1 cellular context compared by ENCODE assay signal in the genomic region with DNA sequence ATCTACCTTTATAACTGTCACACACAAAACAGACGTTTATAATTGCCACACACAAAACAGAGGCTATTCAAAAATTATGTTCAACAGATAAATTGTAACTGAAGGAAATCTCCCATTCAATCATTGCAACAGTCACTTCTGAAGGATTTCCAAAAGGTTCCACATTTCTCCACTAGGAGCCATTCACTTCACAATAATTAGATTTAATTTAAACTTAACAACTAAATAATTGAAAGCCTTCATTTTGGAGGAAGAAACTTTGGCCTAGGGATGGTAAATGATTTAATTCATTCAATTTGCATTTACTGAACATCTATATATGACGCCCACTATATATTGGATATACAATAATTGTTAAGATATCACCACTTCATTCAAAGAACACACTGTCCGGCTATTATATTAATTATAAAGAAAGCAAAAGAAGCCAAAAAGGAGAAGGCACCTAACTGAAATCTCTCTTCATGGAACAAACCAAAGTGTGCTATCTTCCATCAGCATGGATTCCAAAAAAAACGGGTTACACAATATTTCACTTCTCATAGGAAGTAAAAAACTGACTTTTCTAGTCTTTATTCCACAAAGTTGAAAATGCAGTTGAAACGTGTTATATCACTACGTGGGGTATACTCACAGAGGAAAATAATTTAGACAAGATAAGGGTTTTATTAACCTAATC.
TF ChIP-seq lines count a peak whose summit lies in the region.

No MANE protein-coding gene starts in this region.

TF ChIP-seq in GM23338, 12 proteins besides CTCF, POLR2A, EP300 and RAD21:
- TF ChIP-seq, protein P1, sequence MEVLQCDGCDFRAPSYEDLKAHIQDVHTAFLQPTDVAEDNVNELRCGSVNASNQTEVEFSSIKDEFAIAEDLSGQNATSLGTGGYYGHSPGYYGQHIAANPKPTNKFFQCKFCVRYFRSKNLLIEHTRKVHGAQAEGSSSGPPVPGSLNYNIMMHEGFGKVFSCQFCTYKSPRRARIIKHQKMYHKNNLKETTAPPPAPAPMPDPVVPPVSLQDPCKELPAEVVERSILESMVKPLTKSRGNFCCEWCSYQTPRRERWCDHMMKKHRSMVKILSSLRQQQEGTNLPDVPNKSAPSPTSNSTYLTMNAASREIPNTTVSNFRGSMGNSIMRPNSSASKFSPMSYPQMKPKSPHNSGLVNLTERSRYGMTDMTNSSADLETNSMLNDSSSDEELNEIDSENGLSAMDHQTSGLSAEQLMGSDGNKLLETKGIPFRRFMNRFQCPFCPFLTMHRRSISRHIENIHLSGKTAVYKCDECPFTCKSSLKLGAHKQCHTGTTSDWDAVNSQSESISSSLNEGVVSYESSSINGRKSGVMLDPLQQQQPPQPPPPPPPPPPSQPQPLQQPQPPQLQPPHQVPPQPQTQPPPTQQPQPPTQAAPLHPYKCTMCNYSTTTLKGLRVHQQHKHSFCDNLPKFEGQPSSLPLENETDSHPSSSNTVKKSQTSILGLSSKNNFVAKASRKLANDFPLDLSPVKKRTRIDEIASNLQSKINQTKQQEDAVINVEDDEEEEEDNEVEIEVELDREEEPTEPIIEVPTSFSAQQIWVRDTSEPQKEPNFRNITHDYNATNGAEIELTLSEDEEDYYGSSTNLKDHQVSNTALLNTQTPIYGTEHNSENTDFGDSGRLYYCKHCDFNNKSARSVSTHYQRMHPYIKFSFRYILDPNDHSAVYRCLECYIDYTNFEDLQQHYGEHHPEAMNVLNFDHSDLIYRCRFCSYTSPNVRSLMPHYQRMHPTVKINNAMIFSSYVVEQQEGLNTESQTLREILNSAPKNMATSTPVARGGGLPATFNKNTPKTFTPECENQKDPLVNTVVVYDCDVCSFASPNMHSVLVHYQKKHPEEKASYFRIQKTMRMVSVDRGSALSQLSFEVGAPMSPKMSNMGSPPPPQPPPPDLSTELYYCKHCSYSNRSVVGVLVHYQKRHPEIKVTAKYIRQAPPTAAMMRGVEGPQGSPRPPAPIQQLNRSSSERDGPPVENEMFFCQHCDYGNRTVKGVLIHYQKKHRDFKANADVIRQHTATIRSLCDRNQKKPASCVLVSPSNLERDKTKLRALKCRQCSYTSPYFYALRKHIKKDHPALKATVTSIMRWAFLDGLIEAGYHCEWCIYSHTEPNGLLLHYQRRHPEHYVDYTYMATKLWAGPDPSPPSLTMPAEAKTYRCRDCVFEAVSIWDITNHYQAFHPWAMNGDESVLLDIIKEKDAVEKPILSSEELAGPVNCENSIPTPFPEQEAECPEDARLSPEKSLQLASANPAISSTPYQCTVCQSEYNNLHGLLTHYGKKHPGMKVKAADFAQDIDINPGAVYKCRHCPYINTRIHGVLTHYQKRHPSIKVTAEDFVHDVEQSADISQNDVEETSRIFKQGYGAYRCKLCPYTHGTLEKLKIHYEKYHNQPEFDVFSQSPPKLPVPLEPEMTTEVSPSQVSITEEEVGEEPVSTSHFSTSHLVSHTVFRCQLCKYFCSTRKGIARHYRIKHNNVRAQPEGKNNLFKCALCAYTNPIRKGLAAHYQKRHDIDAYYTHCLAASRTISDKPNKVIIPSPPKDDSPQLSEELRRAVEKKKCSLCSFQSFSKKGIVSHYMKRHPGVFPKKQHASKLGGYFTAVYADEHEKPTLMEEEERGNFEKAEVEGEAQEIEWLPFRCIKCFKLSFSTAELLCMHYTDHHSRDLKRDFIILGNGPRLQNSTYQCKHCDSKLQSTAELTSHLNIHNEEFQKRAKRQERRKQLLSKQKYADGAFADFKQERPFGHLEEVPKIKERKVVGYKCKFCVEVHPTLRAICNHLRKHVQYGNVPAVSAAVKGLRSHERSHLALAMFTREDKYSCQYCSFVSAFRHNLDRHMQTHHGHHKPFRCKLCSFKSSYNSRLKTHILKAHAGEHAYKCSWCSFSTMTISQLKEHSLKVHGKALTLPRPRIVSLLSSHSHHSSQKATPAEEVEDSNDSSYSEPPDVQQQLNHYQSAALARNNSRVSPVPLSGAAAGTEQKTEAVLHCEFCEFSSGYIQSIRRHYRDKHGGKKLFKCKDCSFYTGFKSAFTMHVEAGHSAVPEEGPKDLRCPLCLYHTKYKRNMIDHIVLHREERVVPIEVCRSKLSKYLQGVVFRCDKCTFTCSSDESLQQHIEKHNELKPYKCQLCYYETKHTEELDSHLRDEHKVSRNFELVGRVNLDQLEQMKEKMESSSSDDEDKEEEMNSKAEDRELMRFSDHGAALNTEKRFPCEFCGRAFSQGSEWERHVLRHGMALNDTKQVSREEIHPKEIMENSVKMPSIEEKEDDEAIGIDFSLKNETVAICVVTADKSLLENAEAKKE (CRISPR knock-in tag; IDR thresholded peaks at IDR 0.05): no peak
- TF ChIP-seq POLR2AphosphoS5 (IDR thresholded peaks at IDR 0.05; ENCODE audit: low read depth) (no peak), NANOG (IDR thresholded peaks at IDR 0.05; ENCODE audit: borderline replicate concordance) (no peak), EZH2phosphoT487 (IDR thresholded peaks at IDR 0.05; ENCODE audit: unreplicated experiment) (no peak), ZNF331 (CRISPR knock-in tag; IDR thresholded peaks at IDR 0.05; ENCODE audit: low read depth) (no peak), STAT1 (IDR thresholded peaks at IDR 0.05; ENCODE audit: unreplicated experiment) (no peak), CREB1 (CRISPR knock-in tag; IDR thresholded peaks at IDR 0.05; ENCODE audit: low read depth) (no peak), EZH2 (IDR thresholded peaks at IDR 0.05; ENCODE audit: low read depth, unreplicated experiment) (no peak), ZNF114 (CRISPR knock-in tag; IDR thresholded peaks at IDR 0.05) (no peak), JUNB (IDR thresholded peaks at IDR 0.05; ENCODE audit: unreplicated experiment) (no peak)
- TF ChIP-seq, protein P2, sequence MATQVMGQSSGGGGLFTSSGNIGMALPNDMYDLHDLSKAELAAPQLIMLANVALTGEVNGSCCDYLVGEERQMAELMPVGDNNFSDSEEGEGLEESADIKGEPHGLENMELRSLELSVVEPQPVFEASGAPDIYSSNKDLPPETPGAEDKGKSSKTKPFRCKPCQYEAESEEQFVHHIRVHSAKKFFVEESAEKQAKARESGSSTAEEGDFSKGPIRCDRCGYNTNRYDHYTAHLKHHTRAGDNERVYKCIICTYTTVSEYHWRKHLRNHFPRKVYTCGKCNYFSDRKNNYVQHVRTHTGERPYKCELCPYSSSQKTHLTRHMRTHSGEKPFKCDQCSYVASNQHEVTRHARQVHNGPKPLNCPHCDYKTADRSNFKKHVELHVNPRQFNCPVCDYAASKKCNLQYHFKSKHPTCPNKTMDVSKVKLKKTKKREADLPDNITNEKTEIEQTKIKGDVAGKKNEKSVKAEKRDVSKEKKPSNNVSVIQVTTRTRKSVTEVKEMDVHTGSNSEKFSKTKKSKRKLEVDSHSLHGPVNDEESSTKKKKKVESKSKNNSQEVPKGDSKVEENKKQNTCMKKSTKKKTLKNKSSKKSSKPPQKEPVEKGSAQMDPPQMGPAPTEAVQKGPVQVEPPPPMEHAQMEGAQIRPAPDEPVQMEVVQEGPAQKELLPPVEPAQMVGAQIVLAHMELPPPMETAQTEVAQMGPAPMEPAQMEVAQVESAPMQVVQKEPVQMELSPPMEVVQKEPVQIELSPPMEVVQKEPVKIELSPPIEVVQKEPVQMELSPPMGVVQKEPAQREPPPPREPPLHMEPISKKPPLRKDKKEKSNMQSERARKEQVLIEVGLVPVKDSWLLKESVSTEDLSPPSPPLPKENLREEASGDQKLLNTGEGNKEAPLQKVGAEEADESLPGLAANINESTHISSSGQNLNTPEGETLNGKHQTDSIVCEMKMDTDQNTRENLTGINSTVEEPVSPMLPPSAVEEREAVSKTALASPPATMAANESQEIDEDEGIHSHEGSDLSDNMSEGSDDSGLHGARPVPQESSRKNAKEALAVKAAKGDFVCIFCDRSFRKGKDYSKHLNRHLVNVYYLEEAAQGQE (IDR thresholded peaks at IDR 0.05; ENCODE audit: unreplicated experiment): no peak
- TF ChIP-seq, protein P3, sequence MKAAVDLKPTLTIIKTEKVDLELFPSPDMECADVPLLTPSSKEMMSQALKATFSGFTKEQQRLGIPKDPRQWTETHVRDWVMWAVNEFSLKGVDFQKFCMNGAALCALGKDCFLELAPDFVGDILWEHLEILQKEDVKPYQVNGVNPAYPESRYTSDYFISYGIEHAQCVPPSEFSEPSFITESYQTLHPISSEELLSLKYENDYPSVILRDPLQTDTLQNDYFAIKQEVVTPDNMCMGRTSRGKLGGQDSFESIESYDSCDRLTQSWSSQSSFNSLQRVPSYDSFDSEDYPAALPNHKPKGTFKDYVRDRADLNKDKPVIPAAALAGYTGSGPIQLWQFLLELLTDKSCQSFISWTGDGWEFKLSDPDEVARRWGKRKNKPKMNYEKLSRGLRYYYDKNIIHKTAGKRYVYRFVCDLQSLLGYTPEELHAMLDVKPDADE (IDR thresholded peaks at IDR 0.05): no peak
